22 cellular contexts compared by ENCODE assay signal in genomic region chr3:151315846-151316245, GRCh38. TPM values are rescaled to one million over a fixed set of nuclear protein-coding genes. Genes with fewer than 3 reads are reported as not detected.
DNase-seq lines count a peak whose midpoint lies in the region; ATAC-seq and TF ChIP-seq lines count a peak whose summit lies in the region.
"Had no signal": no experiment of that assay in that cellular context is flagged by ENCODE, and none has a peak within 500 bp of the region (broad histone marks: within the 10 kb centered on the region; RNA-seq: fewer than 3 reads in every experiment).

No MANE protein-coding gene starts in this region.

- H3K4me1 Mint-ChIP-seq in activated CD8-positive, alpha-beta memory T cell treated with anti-CD3 and anti-CD28 coated beads, Interleukin-2, amount 10 ng/mL, durations not matched to agents 7 days and 5 days: peaks cover 41% of the 10 kb centered on the region

- H3K79me2 ChIP-seq in KMS-11 (ENCODE audit: insufficient read depth, low read depth): no peaks in the 10 kb centered on the region

- no peaks in the 10 kb centered on the region for H3K9me3 ChIP-seq in prostate gland
- H3K9me3 ChIP-seq: left ventricle myocardium inferior, right atrium auricular region, upper lobe of left lung had no signal

- H3K36me3 Mint-ChIP-seq in activated CD8-positive, alpha-beta memory T cell treated with anti-CD3 and anti-CD28 coated beads, Interleukin-2, amount 10 ng/mL, durations not matched to agents 7 days and 5 days: no peaks in the 10 kb centered on the region
- H3K36me3 Mint-ChIP-seq: CD4-positive, CD25-positive, alpha-beta regulatory T cell; T-cell had no signal

- peak overlapping the region; percentile 73 for H3K27ac Mint-ChIP-seq in activated CD8-positive, alpha-beta memory T cell treated with anti-CD3 and anti-CD28 coated beads, Interleukin-2, amount 10 ng/mL, durations not matched to agents 7 days and 5 days
- H3K27ac Mint-ChIP-seq: activated naive CD4-positive, alpha-beta T cell treated with anti-CD3 and anti-CD28 coated beads for 36 hours; CD4-positive, CD25-positive, alpha-beta regulatory T cell; T-cell had no signal

- TF ChIP-seq POLR2A in prostate gland (IDR thresholded peaks at IDR 0.05): no peak

- CTCF ChIA-PET in activated CD8-positive, alpha-beta memory T cell treated with anti-CD3 and anti-CD28 coated beads, Interleukin-2, amount 10 ng/mL, durations not matched to agents 7 days and 5 days (lab: Charles Lee): interaction anchor here (1.3 to 1.5 kb wide), 4 partner anchors 8 to 12 kb away, joined by 4 to 9 read pairs (median 6); no protein-coding TSS in a partner anchor

- H3K4me3 ChIP-seq in KMS-11 (IDR thresholded peaks at IDR 0.05; ENCODE audit: insufficient read depth, low read depth, low read length) (no peak overlapping the region), epithelial cell of esophagus (ENCODE audit: low read length) (peak overlapping the region; percentile 95), prostate gland (no peak overlapping the region)
- H3K4me3 ChIP-seq: coronary artery, left ventricle myocardium inferior, right atrium auricular region, upper lobe of left lung had no signal

- intact Hi-C loops in prostate gland (cut with DNase I): no loop called here

- no peak overlapping the region for H3K9ac ChIP-seq in KMS-11

- H3K27me3 ChIP-seq in KMS-11 (ENCODE audit: insufficient read depth, low read depth) (no peaks in the 10 kb centered on the region), prostate gland (replicated peaks; ENCODE audit: insufficient read depth) (no peaks in the 10 kb centered on the region)
- H3K27me3 ChIP-seq: right atrium auricular region, upper lobe of left lung had no signal

- H3K4me2 ChIP-seq in KMS-11: peak overlapping the region; percentile 55; the same call in 1 of the 2 replicates

- no peaks in the 10 kb centered on the region for H3K9me3 Mint-ChIP-seq in activated CD8-positive, alpha-beta memory T cell treated with anti-CD3 and anti-CD28 coated beads, Interleukin-2, amount 10 ng/mL, durations not matched to agents 7 days and 5 days (ENCODE audit: low read depth)
- H3K9me3 Mint-ChIP-seq: activated naive CD4-positive, alpha-beta T cell treated with anti-CD3 and anti-CD28 coated beads for 36 hours; CD4-positive, CD25-positive, alpha-beta regulatory T cell; T-cell had no signal

- no peak for ATAC-seq in activated CD8-positive, alpha-beta memory T cell treated with anti-CD3 and anti-CD28 coated beads, Interleukin-2, amount 10 ng/mL, durations not matched to agents 7 days and 5 days
- ATAC-seq in GM21367 (IDR thresholded peaks at IDR 0.05; ENCODE audit: unreplicated experiment): no peak
- no peak for ATAC-seq in GM18868 (IDR thresholded peaks at IDR 0.05; ENCODE audit: unreplicated experiment)
- ATAC-seq: T-cell had no signal

- no peak for TF ChIP-seq CTCF in KMS-11 (conservative IDR thresholded peaks at IDR 0.05; ENCODE audit: low read depth, low read length)
- TF ChIP-seq CTCF in epithelial cell of esophagus (IDR thresholded peaks at IDR 0.05; ENCODE audit: insufficient read depth, low read depth, low read length, missing control alignments): no peak
- no peak for TF ChIP-seq CTCF in prostate gland (IDR thresholded peaks at IDR 0.05)

- peaks cover 25% of the 10 kb centered on the region for H3K4me1 ChIP-seq in KMS-11 (ENCODE audit: low read depth, poor library complexity, severe bottlenecking)
- H3K4me1 ChIP-seq in prostate gland (replicated peaks): no peaks in the 10 kb centered on the region
- H3K4me1 ChIP-seq: left ventricle myocardium inferior, right atrium auricular region had no signal

- H3K27ac ChIP-seq in KMS-11 (peak overlapping the region; percentile 35), prostate gland (peak overlapping the region in 1 of 2 donors; percentile 46)
- H3K27ac ChIP-seq: coronary artery, left ventricle myocardium inferior, right atrium auricular region, upper lobe of left lung, VCaP had no signal

- no peak overlapping the region for H2AFZ ChIP-seq in KMS-11 (ENCODE audit: low read depth)

- 40% methylated on average over 2 of the region's 2 CpGs for WGBS in prostate gland

- peak overlapping the region; percentile 43 for H3K4me3 Mint-ChIP-seq in activated CD8-positive, alpha-beta memory T cell treated with anti-CD3 and anti-CD28 coated beads, Interleukin-2, amount 10 ng/mL, durations not matched to agents 7 days and 5 days
- H3K4me3 Mint-ChIP-seq: activated naive CD4-positive, alpha-beta T cell treated with anti-CD3 and anti-CD28 coated beads for 36 hours; CD4-positive, CD25-positive, alpha-beta regulatory T cell; T-cell had no signal

- no peaks in the 10 kb centered on the region for H3K27me3 Mint-ChIP-seq in activated CD8-positive, alpha-beta memory T cell treated with anti-CD3 and anti-CD28 coated beads, Interleukin-2, amount 10 ng/mL, durations not matched to agents 7 days and 5 days
- H3K27me3 Mint-ChIP-seq: T-cell had no signal

- DNase-seq in activated CD8-positive, alpha-beta memory T cell treated with anti-CD3 and anti-CD28 coated beads, Interleukin-2, amount 10 ng/mL, durations not matched to agents 7 days and 5 days: no peak
- DNase-seq in activated CD8-positive, alpha-beta memory T cell treated with anti-CD3 and anti-CD28 coated beads, Interleukin-2, amount 50 U/mL, for 4 hours: no peak
- DNase-seq in epithelial cell of esophagus (ENCODE audit: low read depth) (peak; percentile 95), prostate gland (ENCODE audit: low spot score) (peak; percentile 42), NCI-H2029 treated with DMSO at 0.1 percent for 48 hours (lab: John Stamatoyannopoulos, UW) (no peak)
- DNase-seq: activated CD8-positive, alpha-beta memory T cell treated with anti-CD3 and anti-CD28 coated beads for 24 hours; DMS53; left ventricle myocardium inferior; NCI-H146; NCI-H446; T-cell; upper lobe of left lung had no signal

- H4K20me1 ChIP-seq in KMS-11 (ENCODE audit: insufficient read depth): no peaks in the 10 kb centered on the region

- no peaks in the 10 kb centered on the region for H3K36me3 ChIP-seq in KMS-11 (ENCODE audit: insufficient read depth)
- no peaks in the 10 kb centered on the region for H3K36me3 ChIP-seq in prostate gland
- H3K36me3 ChIP-seq: left ventricle myocardium inferior, right atrium auricular region, upper lobe of left lung had no signal

RNA-seq across cellular contexts. Expression of gene GPR87, which starts 0.8 kb away (rescaled TPM):
- under 1 TPM; 0.40 to 0.53 TPM for total RNA-seq in activated CD8-positive, alpha-beta memory T cell treated with anti-CD3 and anti-CD28 coated beads, Interleukin-2, amount 10 ng/mL, durations not matched to agents 7 days and 5 days
- total RNA-seq in prostate gland: 10 to 100 TPM in 1 of 2 donors, 1 to 10 TPM in 1; 9.3 to 10.9 TPM
- total RNA-seq: CD4-positive, CD25-positive, alpha-beta regulatory T cell; endothelial cell of umbilical vein; left ventricle myocardium inferior; omental fat pad; right atrium auricular region; T-cell had no signal

RNA-seq across cellular contexts. Expression of gene P2RY13, which starts 13.5 kb away (rescaled TPM):
- total RNA-seq in activated CD8-positive, alpha-beta memory T cell treated with anti-CD3 and anti-CD28 coated beads, Interleukin-2, amount 10 ng/mL, durations not matched to agents 7 days and 5 days: not detected
- under 1 TPM; 0.28 to 0.73 TPM for total RNA-seq in prostate gland
- total RNA-seq: activated naive CD4-positive, alpha-beta T cell treated with anti-CD3 and anti-CD28 coated beads for 36 hours; CD4-positive, CD25-positive, alpha-beta regulatory T cell; endothelial cell of umbilical vein; T-cell had no signal

RNA-seq across cellular contexts. Expression of gene P2RY14, which starts 37.5 kb away (rescaled TPM):
- total RNA-seq in activated CD8-positive, alpha-beta memory T cell treated with anti-CD3 and anti-CD28 coated beads, Interleukin-2, amount 10 ng/mL, durations not matched to agents 7 days and 5 days: 1 to 10 TPM; 2.2 to 4.7 TPM
- total RNA-seq in prostate gland: under 1 TPM; 0.09 to 0.28 TPM
- total RNA-seq: endothelial cell of umbilical vein had no signal

Comparison
In these comparisons a context has a peak if more than half of its experiments do, and no peak if none do; other contexts are left out.
1. DNase-seq: peak in epithelial cell of esophagus (single experiment) and prostate gland (single experiment); none in activated CD8-positive, alpha-beta memory T cell treated with anti-CD3 and anti-CD28 coated beads, Interleukin-2, amount 10 ng/mL, durations not matched to agents 7 days and 5 days (single experiment), activated CD8-positive, alpha-beta memory T cell treated with anti-CD3 and anti-CD28 coated beads, Interleukin-2, amount 50 U/mL, for 4 hours (single experiment) and NCI-H2029 treated with DMSO at 0.1 percent for 48 hours (single experiment).
2. RNA of gene GPR87, which starts 0.8 kb away (total RNA-seq): 9.3 to 10.9 TPM in prostate gland; 0.40 to 0.53 TPM in activated CD8-positive, alpha-beta memory T cell treated with anti-CD3 and anti-CD28 coated beads, Interleukin-2, amount 10 ng/mL, durations not matched to agents 7 days and 5 days; every median in the first group is over 4 times any median in the second.